In genomic region chr5:14239404-14239803, GRCh38 we compare ENCODE assay signal across 33 cellular contexts.
A peak's percentile ranks its signal among the peaks of the same experiment; 100 is the strongest.
DNase-seq lines count a peak whose midpoint lies in the region; ATAC-seq, FAIRE-seq and TF ChIP-seq lines count a peak whose summit lies in the region.
"Had no signal": no experiment of that assay in that cellular context is flagged by ENCODE, and none has a peak within 500 bp of the region (broad histone marks: within the 10 kb centered on the region; RNA-seq: fewer than 3 reads in every experiment).

No MANE protein-coding gene starts in this region.

- TF ChIP-seq EP300 in H1 (IDR thresholded peaks at IDR 0.05; ENCODE audit: borderline replicate concordance in 1 of 2, low read depth in 2 of 2, low read length in 2 of 2) = no peak

- H3K4ac ChIP-seq in H1 (replicated peaks; ENCODE audit: insufficient read length, low read depth, low read length) (no peak overlapping the region), trophoblast cell (ENCODE audit: low read depth, low read length) (peak overlapping the region; percentile 38)

- H3K14ac ChIP-seq in H1 (ENCODE audit: insufficient read length) = no peak overlapping the region
- H3K14ac ChIP-seq in trophoblast cell (ENCODE audit: low read length) = no peak overlapping the region

- ATAC-seq in right cardiac atrium = no peak
- no peak for ATAC-seq in GM21786 (IDR thresholded peaks at IDR 0.05; ENCODE audit: unreplicated experiment)
- ATAC-seq in GM19463 (IDR thresholded peaks at IDR 0.05; ENCODE audit: unreplicated experiment) = no peak
- ATAC-seq: activated CD4-positive, CD25-positive, alpha-beta regulatory T cell treated with anti-CD3 and anti-CD28 coated beads, Interleukin-2, amount 50 U/mL, for 24 hours; HCT116; naive thymus-derived CD4-positive, alpha-beta T cell; T-helper 17 cell had no signal

- H4K91ac ChIP-seq in H1 (replicated peaks; ENCODE audit: insufficient read length, low read length) = no peak overlapping the region
- no peak overlapping the region for H4K91ac ChIP-seq in trophoblast cell (ENCODE audit: low read depth, low read length)

- TF ChIP-seq POLR2A in H1 (IDR thresholded peaks at IDR 0.05; ENCODE audit: control extremely low read depth in 1 of 2, low read depth in 2 of 2, low read length in 2 of 2) = no peak

- H3K56ac ChIP-seq in H1 (replicated peaks; ENCODE audit: insufficient read length, low read depth, low read length) = no peak overlapping the region

- H3K4me1 ChIP-seq in BLaER1 (peaks cover 34% of the 10 kb centered on the region), H1 (replicated peaks in 1 of 4; ENCODE audit: control insufficient read depth in 3 of 4, insufficient read depth in 4 of 4, low read length in 3 of 4) (peaks cover 6 to 29% (median 24%) of the 10 kb centered on the region in 4 experiments), trophoblast cell (ENCODE audit: control insufficient read depth in 1 of 2, insufficient read depth in 2 of 2, low read length in 2 of 2) (peaks cover 2 to 5% of the 10 kb centered on the region in 2 experiments), right cardiac atrium (ENCODE audit: control insufficient read depth, insufficient read depth, low read length) (peaks cover 8% of the 10 kb centered on the region)

- H3K23ac ChIP-seq in H1 (ENCODE audit: insufficient read length) (no peak overlapping the region), trophoblast cell (ENCODE audit: low read length) (no peak overlapping the region)

- intact Hi-C loops in right cardiac atrium (cut with DNase I) = no loop called here

- CTCF ChIA-PET in H1 (lab: Charles Lee; ENCODE audit: partially characterized antibody) = interaction anchor here (1.0 to 2.0 kb wide), 2 partner anchors 19 to 206 kb away, joined by 3 to 6 read pairs; no protein-coding TSS in a partner anchor

- peak overlapping the region; percentile 28; the same call in 1 of the 2 replicates for H3K9ac ChIP-seq in BLaER1
- H3K9ac ChIP-seq in H1 (replicated peaks in 1 of 4; ENCODE audit: extremely low read depth in 1 of 4, low read depth in 3 of 4, low read length in 3 of 4) = no peak overlapping the region
- H3K9ac ChIP-seq in trophoblast cell (ENCODE audit: low read length) = no peak overlapping the region
- H3K9ac ChIP-seq: KMS-11 had no signal

- no peak overlapping the region for H2AK5ac ChIP-seq in H1 (ENCODE audit: low read depth, low read length)
- no peak overlapping the region for H2AK5ac ChIP-seq in trophoblast cell (ENCODE audit: low read length)

- H3K9me3 ChIP-seq in BLaER1 (no peaks in the 10 kb centered on the region), H1 (ENCODE audit: insufficient read depth in 2 of 2, low read depth in 1 of 2, low read length in 1 of 2) (no peaks in the 10 kb centered on the region), trophoblast cell (ENCODE audit: insufficient read depth, low read depth, low read length) (no peaks in the 10 kb centered on the region), right cardiac atrium (ENCODE audit: control insufficient read depth, low read length) (peaks cover 2% of the 10 kb centered on the region)
- H3K9me3 ChIP-seq: adrenal gland, BE2C, MG63, stomach had no signal

- peaks cover 99% of the 10 kb centered on the region for H4K20me1 ChIP-seq in BLaER1
- peaks cover 10 to 14% of the 10 kb centered on the region in 2 experiments for H4K20me1 ChIP-seq in H1 (replicated peaks in 1 of 2; ENCODE audit: control insufficient read depth in 1 of 2, insufficient read depth in 2 of 2, low read length in 2 of 2)

- DNase-seq in RPMI8226 (peak; percentile 89), H1 (ENCODE audit: low read depth in 1 of 2, low spot score in 2 of 2) (no peak), trophoblast cell (no peak), right cardiac atrium (no peak), HUDEP-2 (lab: John Stamatoyannopoulos, UW; ENCODE audit: unreplicated experiment in 76 of 76) (no peak)
- DNase-seq: activated CD4-positive, alpha-beta T cell treated with anti-CD3 and anti-CD28 coated beads, Interleukin-2, amount 50 U/mL, for 48 hours; activated naive CD4-positive, alpha-beta T cell treated with Interleukin-2 at 50 U/mL for 16 hours; activated T-cell treated with anti-CD3 and anti-CD28 coated beads, Interleukin-2, amount 50 U/mL, for 48 hours; adrenal gland; BE2C; DMS153; MG63; midbrain; naive thymus-derived CD4-positive, alpha-beta T cell; NCI-H1105; NCI-H187; NCI-H2171; NCI-H510A; retina; stimulated activated CD4-positive, alpha-beta T cell treated with anti-CD3 and anti-CD28 coated beads, Interleukin-12 subunit alpha, Interleukin-12 subunit beta, amount 100 ng/mL, for 4 hours; stimulated activated CD4-positive, alpha-beta T cell treated with anti-CD3 and anti-CD28 coated beads, Interleukin-2, amount 100 ng/mL, for 48 hours; stomach; T-helper 17 cell had no signal

- H3K79me1 ChIP-seq in H1 (ENCODE audit: low read depth, low read length) (peaks cover 6% of the 10 kb centered on the region; the same call in 1 of the 2 replicates), trophoblast cell (ENCODE audit: low read length) (no peaks in the 10 kb centered on the region)

- H4K8ac ChIP-seq in H1 (ENCODE audit: extremely low read depth, insufficient read depth, low read length) = no peak overlapping the region
- H4K8ac ChIP-seq in trophoblast cell (ENCODE audit: low read depth, low read length) = no peak overlapping the region

- TF ChIP-seq CTCF in H1 (IDR thresholded peaks at IDR 0.05; ENCODE audit: control extremely low read depth in 1 of 3, insufficient read depth in 1 of 3, low read depth in 1 of 3, low read length in 3 of 3) = no peak

- peak overlapping the region; percentile 20 for H3K4me2 ChIP-seq in BLaER1
- H3K4me2 ChIP-seq in H1 (ENCODE audit: insufficient read depth in 1 of 2, low read depth in 2 of 2, low read length in 2 of 2) = peak overlapping the region in 1 of 2 experiments; percentile 18; a peak in 2 of 4 replicates
- no peak overlapping the region for H3K4me2 ChIP-seq in trophoblast cell (ENCODE audit: low read length)
- H3K4me2 ChIP-seq: KMS-11 had no signal

- H3K27me3 ChIP-seq in BLaER1 (no peaks in the 10 kb centered on the region), H1 (replicated peaks in 1 of 4; ENCODE audit: control insufficient read depth in 3 of 4, extremely low read depth in 1 of 4, insufficient read depth in 3 of 4, low read length in 3 of 4) (no peaks in the 10 kb centered on the region), trophoblast cell (ENCODE audit: insufficient read depth, low read length) (no peaks in the 10 kb centered on the region), right cardiac atrium (ENCODE audit: control insufficient read depth, insufficient read depth) (no peaks in the 10 kb centered on the region)
- H3K27me3 ChIP-seq: adrenal gland, BE2C, MG63, stomach had no signal

- H2BK20ac ChIP-seq in H1 (ENCODE audit: low read length) = no peak overlapping the region

- H3K36me3 ChIP-seq in BLaER1 (no peaks in the 10 kb centered on the region), H1 (ENCODE audit: control insufficient read depth in 2 of 4, insufficient read depth in 4 of 4, low read length in 3 of 4) (no peaks in the 10 kb centered on the region), trophoblast cell (ENCODE audit: control insufficient read depth in 1 of 2, insufficient read depth in 2 of 2, low read length in 2 of 2) (peaks cover 0 to 3% of the 10 kb centered on the region in 2 experiments)
- H3K36me3 ChIP-seq: adrenal gland, BE2C, stomach had no signal

- no peak overlapping the region for H4K5ac ChIP-seq in H1 (ENCODE audit: insufficient read length, low read depth, low read length)

- 82% methylated on average over 8 of the region's 8 CpGs; no CpG with 5 or more reads in 1 of the 2 experiments for WGBS in H1 (ENCODE audit: extremely low coverage in 1 of 2, insufficient coverage in 1 of 2, insufficient read length in 1 of 2, insufficient replicate concordance in 2 of 2, low coverage in 1 of 2, low lambda C conversion rate in 2 of 2, missing lambda C conversion rate in 1 of 2), 2 experiments
- WGBS in trophoblast cell (ENCODE audit: extremely low coverage, insufficient coverage, insufficient read length) = no CpG with 5 or more reads among the region's 8 CpGs
- WGBS in right cardiac atrium = 94% methylated on average over 8 of the region's 8 CpGs

- TF ChIP-seq RAD21 in H1 (IDR thresholded peaks at IDR 0.05 in 1 of 2, conservative IDR thresholded peaks at IDR 0.05 in 1 of 2; ENCODE audit: low read depth in 2 of 2, low read length in 2 of 2) = no peak

- POLR2A ChIA-PET in H1 (lab: Charles Lee; ENCODE audit: partially characterized antibody) = no interaction called here

- no peak overlapping the region for H2BK120ac ChIP-seq in H1 (replicated peaks; ENCODE audit: low read depth, low read length)
- H2BK120ac ChIP-seq in trophoblast cell (ENCODE audit: insufficient read depth, low read length, poor library complexity) = no peak overlapping the region

- peaks cover 3 to 94% of the 10 kb centered on the region in 2 experiments; a peak in 3 of 4 replicates for H3K79me2 ChIP-seq in H1 (ENCODE audit: control insufficient read depth in 1 of 2, insufficient read depth in 2 of 2, low read length in 2 of 2)
- H3K79me2 ChIP-seq in trophoblast cell (ENCODE audit: control insufficient read depth, insufficient read depth, low read length, poor library complexity) = peaks cover 12% of the 10 kb centered on the region

- no peak overlapping the region for H3K18ac ChIP-seq in H1 (ENCODE audit: extremely low read depth, low read length)
- H3K18ac ChIP-seq in trophoblast cell (ENCODE audit: low read length) = peak overlapping the region; percentile 6

- H3K23me2 ChIP-seq in H1 (ENCODE audit: low read depth, low read length) = no peaks in the 10 kb centered on the region

- no peak for FAIRE-seq in H1 (lab: Jason Lieb, UNC)
- FAIRE-seq: frontal cortex, GM12892, HTR-8/SVneo, TTC549 had no signal

- H2BK15ac ChIP-seq in H1 (ENCODE audit: low read length) = no peak overlapping the region

- H2BK5ac ChIP-seq in H1 (ENCODE audit: low read depth, low read length) (no peak overlapping the region), trophoblast cell (ENCODE audit: low read depth, low read length, poor library complexity) (no peak overlapping the region)

- H3K4me3 ChIP-seq in BLaER1 (no peak overlapping the region), H1 (ENCODE audit: extremely low read depth in 1 of 4, insufficient read depth in 2 of 4, low read depth in 3 of 4, low read length in 4 of 4) (no peak overlapping the region), trophoblast cell (ENCODE audit: low read depth, low read length) (no peak overlapping the region), right cardiac atrium (ENCODE audit: low read length) (no peak overlapping the region)
- H3K4me3 ChIP-seq: adrenal gland, MG63, stomach had no signal

- no peak overlapping the region for H2AFZ ChIP-seq in H1 (ENCODE audit: low read length)
- H2AFZ ChIP-seq in trophoblast cell (ENCODE audit: insufficient read depth, low read length, poor library complexity) = no peak overlapping the region

- H2BK12ac ChIP-seq in H1 (ENCODE audit: low read depth, low read length) (no peak overlapping the region), trophoblast cell (ENCODE audit: low read length) (no peak overlapping the region)

- H3K27ac ChIP-seq in BLaER1 = no peak overlapping the region
- no peak overlapping the region for H3K27ac ChIP-seq in H1 (ENCODE audit: low read depth, low read length)
- H3K27ac ChIP-seq in trophoblast cell (ENCODE audit: low read depth, low read length) = no peak overlapping the region
- H3K27ac ChIP-seq in right cardiac atrium (ENCODE audit: low read length) = no peak overlapping the region
- H3K27ac ChIP-seq: adrenal gland, KMS-11 had no signal

- no peak overlapping the region for H4K12ac ChIP-seq in trophoblast cell (ENCODE audit: low read depth, low read length)
